ENCODE assay signal across 1 cellular context in genomic region chr22:48719978-48720661, GRCh38.
TF ChIP-seq lines count a peak whose summit lies in the region.

No MANE protein-coding gene starts in this region.

TF ChIP-seq in HepG2, 621 proteins besides CTCF, POLR2A, EP300 and RAD21 (continued from another document):
- TF ChIP-seq, protein P1, sequence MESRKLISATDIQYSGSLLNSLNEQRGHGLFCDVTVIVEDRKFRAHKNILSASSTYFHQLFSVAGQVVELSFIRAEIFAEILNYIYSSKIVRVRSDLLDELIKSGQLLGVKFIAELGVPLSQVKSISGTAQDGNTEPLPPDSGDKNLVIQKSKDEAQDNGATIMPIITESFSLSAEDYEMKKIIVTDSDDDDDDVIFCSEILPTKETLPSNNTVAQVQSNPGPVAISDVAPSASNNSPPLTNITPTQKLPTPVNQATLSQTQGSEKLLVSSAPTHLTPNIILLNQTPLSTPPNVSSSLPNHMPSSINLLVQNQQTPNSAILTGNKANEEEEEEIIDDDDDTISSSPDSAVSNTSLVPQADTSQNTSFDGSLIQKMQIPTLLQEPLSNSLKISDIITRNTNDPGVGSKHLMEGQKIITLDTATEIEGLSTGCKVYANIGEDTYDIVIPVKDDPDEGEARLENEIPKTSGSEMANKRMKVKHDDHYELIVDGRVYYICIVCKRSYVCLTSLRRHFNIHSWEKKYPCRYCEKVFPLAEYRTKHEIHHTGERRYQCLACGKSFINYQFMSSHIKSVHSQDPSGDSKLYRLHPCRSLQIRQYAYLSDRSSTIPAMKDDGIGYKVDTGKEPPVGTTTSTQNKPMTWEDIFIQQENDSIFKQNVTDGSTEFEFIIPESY (CRISPR knock-in tag; IDR thresholded peaks at IDR 0.05), result peak; percentile 88; the same call in 1 of the 2 replicates
- no peak for TF ChIP-seq ELF1 (CRISPR knock-in tag; IDR thresholded peaks at IDR 0.05)
- no peak for TF ChIP-seq ZNF333 (CRISPR knock-in tag; IDR thresholded peaks at IDR 0.05; ENCODE audit: borderline replicate concordance)
